In genomic region chr20:5529331-5530142, GRCh38 we compare ENCODE assay signal across 8 cellular contexts.
DNase-seq lines count a peak whose midpoint lies in the region; ATAC-seq and TF ChIP-seq lines count a peak whose summit lies in the region.

No MANE protein-coding gene starts in this region.

- TF ChIP-seq CTCF in parathyroid adenoma (IDR thresholded peaks at IDR 0.05) (peak; percentile 78), tibial artery (IDR thresholded peaks at IDR 0.05) (peak; percentile 45 to 60)

- no peaks in the 10 kb centered on the region for H3K9me3 ChIP-seq in SK-N-MC (ENCODE audit: low read depth, low read length)
- H3K9me3 ChIP-seq in parathyroid adenoma (ENCODE audit: control insufficient read depth, low read length): no peaks in the 10 kb centered on the region
- H3K9me3 ChIP-seq in tibial artery: no peaks in the 10 kb centered on the region

- intact Hi-C loops in tibial artery (cut with DNase I; ENCODE audit: low total_unique reads): loop anchor here (2.0 to 5.0 kb wide), 2 partner anchors 257 to 548 kb away; no protein-coding TSS in a partner anchor

- H2AFZ ChIP-seq in parathyroid adenoma: peak overlapping the region; percentile 95

- H3K27me3 ChIP-seq in parathyroid adenoma (ENCODE audit: control insufficient read depth, insufficient read depth, low read length) (no peaks in the 10 kb centered on the region), tibial artery (no peaks in the 10 kb centered on the region)

- H3K4me1 ChIP-seq in parathyroid adenoma: no peaks in the 10 kb centered on the region
- peaks cover 0 to 13% (median 5%) of the 10 kb centered on the region in 4 donors for H3K4me1 ChIP-seq in tibial artery

- peak; percentile 80 for DNase-seq in GM03348 (ENCODE audit: low spot score)
- peak; percentile 84 for DNase-seq in NCI-H1092 treated with DMSO at 0.1 percent for 48 hours (lab: John Stamatoyannopoulos, UW)
- DNase-seq in SK-N-MC (ENCODE audit: low read depth, low spot score): peak; percentile 68
- DNase-seq in activated naive CD4-positive, alpha-beta T cell treated with Interleukin-2 at 50 U/mL for 16 hours: peak; percentile 87
- DNase-seq in glomerular visceral epithelial cell (ENCODE audit: extremely low spot score): peak; percentile 76
- peak; percentile 84 to 87 for DNase-seq in tibial artery

- H3K36me3 ChIP-seq in SK-N-MC (ENCODE audit: insufficient read depth, low read length) (no peaks in the 10 kb centered on the region), parathyroid adenoma (ENCODE audit: control insufficient read depth, insufficient read depth, low read length) (no peaks in the 10 kb centered on the region), tibial artery (no peaks in the 10 kb centered on the region)

- H3K4me3 ChIP-seq in SK-N-MC: peak overlapping the region; percentile 59
- no peak overlapping the region for H3K4me3 ChIP-seq in parathyroid adenoma (ENCODE audit: low read depth, low read length)
- no peak overlapping the region for H3K4me3 ChIP-seq in tibial artery

- H3K27ac ChIP-seq in SK-N-MC: no peak overlapping the region
- no peak overlapping the region for H3K27ac ChIP-seq in parathyroid adenoma
- H3K27ac ChIP-seq in tibial artery: no peak overlapping the region

- ATAC-seq in HG02571 (IDR thresholded peaks at IDR 0.05; ENCODE audit: unreplicated experiment): peak; percentile 82

- H3K9ac ChIP-seq in SK-N-MC (ENCODE audit: insufficient read length) (no peak overlapping the region), parathyroid adenoma (no peak overlapping the region)

- peak overlapping the region; percentile 41 for H3K4me2 ChIP-seq in parathyroid adenoma (ENCODE audit: low read length)

- H3K79me2 ChIP-seq in parathyroid adenoma: no peaks in the 10 kb centered on the region
